In the genomic region with DNA sequence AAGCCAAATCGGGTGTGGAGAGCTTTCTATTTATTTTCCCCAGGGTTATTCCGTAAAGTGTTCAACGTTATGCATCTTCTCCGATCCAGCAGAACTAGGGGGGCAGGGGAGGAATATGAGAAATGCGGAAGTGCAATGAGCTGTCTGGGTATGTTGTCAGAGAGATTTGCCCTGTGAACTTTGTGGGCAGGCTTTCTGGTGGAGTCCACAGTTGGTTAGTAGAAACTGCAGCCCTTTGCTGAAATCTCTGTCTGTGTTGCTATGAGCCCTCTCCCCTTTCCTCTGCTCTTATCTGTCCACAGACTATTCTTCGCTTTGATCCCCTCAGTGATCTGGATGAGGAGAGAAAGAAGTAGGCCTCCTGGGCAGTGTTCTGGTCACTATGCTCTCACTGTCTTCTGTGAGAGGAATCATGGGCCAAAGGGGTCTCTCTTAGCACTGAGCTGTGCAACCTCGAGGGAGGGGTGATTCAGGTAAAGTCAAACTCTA, we compare ENCODE assay signal across 1 cellular context.
TF ChIP-seq lines count a peak whose summit lies in the region.

No MANE protein-coding gene starts in this region.

TF ChIP-seq in HepG2, 621 proteins besides CTCF, POLR2A, EP300 and RAD21 (continued from another document and continues in another):
- TF ChIP-seq, protein P1, sequence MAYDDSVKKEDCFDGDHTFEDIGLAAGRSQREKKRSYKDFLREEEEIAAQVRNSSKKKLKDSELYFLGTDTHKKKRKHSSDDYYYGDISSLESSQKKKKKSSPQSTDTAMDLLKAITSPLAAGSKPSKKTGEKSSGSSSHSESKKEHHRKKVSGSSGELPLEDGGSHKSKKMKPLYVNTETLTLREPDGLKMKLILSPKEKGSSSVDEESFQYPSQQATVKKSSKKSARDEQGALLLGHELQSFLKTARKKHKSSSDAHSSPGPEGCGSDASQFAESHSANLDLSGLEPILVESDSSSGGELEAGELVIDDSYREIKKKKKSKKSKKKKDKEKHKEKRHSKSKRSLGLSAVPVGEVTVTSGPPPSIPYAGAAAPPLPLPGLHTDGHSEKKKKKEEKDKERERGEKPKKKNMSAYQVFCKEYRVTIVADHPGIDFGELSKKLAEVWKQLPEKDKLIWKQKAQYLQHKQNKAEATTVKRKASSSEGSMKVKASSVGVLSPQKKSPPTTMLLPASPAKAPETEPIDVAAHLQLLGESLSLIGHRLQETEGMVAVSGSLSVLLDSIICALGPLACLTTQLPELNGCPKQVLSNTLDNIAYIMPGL (CRISPR knock-in tag; IDR thresholded peaks at IDR 0.05; ENCODE audit: borderline replicate concordance in 1 of 2, low read depth in 1 of 2), result peak; percentile 18 to 49; a peak in 2 of 4 replicates
- TF ChIP-seq NONO (IDR thresholded peaks at IDR 0.05) (no peak), NONO (CRISPR knock-in tag; conservative IDR thresholded peaks at IDR 0.05) (no peak), ZNF670 (CRISPR knock-in tag; IDR thresholded peaks at IDR 0.05; ENCODE audit: borderline replicate concordance) (peak; percentile 57; the same call in 1 of the 2 replicates), ZNF430 (CRISPR knock-in tag; IDR thresholded peaks at IDR 0.05) (0 out of 2 replicates have a peak, but pooled peaks have one; percentile 54), NAIF1 (CRISPR knock-in tag; IDR thresholded peaks at IDR 0.05; ENCODE audit: borderline replicate concordance) (no peak), MED8 (CRISPR knock-in tag; IDR thresholded peaks at IDR 0.05; ENCODE audit: insufficient replicate concordance) (peak; percentile 35), KDM4B (CRISPR knock-in tag; IDR thresholded peaks at IDR 0.05) (no peak), ZNF616 (CRISPR knock-in tag; IDR thresholded peaks at IDR 0.05; ENCODE audit: low read depth) (no peak), MEIS1 (CRISPR knock-in tag; IDR thresholded peaks at IDR 0.05; ENCODE audit: borderline replicate concordance) (0 out of 2 replicates have a peak, but pooled peaks have one; percentile 71), ZNF556 (CRISPR knock-in tag; IDR thresholded peaks at IDR 0.05; ENCODE audit: borderline replicate concordance) (peak; percentile 88), PAWR (CRISPR knock-in tag; IDR thresholded peaks at IDR 0.05; ENCODE audit: borderline replicate concordance) (0 out of 2 replicates have a peak, but pooled peaks have one; percentile 49), SNRNP70 (IDR thresholded peaks at IDR 0.05; ENCODE audit: low read depth, low read length) (no peak), ELF1 (CRISPR knock-in tag; IDR thresholded peaks at IDR 0.05) (peak; percentile 98), DMAP1 (CRISPR knock-in tag; IDR thresholded peaks at IDR 0.05) (no peak), HOXA3 (CRISPR knock-in tag; IDR thresholded peaks at IDR 0.05) (peak; percentile 42; the same call in 1 of the 2 replicates), ZNF383 (CRISPR knock-in tag; IDR thresholded peaks at IDR 0.05; ENCODE audit: borderline replicate concordance) (no peak), HNF4A (CRISPR knock-in tag; IDR thresholded peaks at IDR 0.05) (peak; percentile 79), SAFB2 (CRISPR knock-in tag; IDR thresholded peaks at IDR 0.05; ENCODE audit: borderline replicate concordance, low read depth) (no peak), SP2 (CRISPR knock-in tag; IDR thresholded peaks at IDR 0.05) (no peak), MIER3 (CRISPR knock-in tag; IDR thresholded peaks at IDR 0.05; ENCODE audit: borderline replicate concordance) (peak; percentile 48; the same call in 1 of the 2 replicates), ERF (CRISPR knock-in tag; IDR thresholded peaks at IDR 0.05) (peak; percentile 65; the same call in 1 of the 2 replicates), FLYWCH1 (CRISPR knock-in tag; IDR thresholded peaks at IDR 0.05) (no peak), ZNF510 (CRISPR knock-in tag; IDR thresholded peaks at IDR 0.05; ENCODE audit: low read depth) (0 out of 2 replicates have a peak, but pooled peaks have one; percentile 70), ZSCAN31 (CRISPR knock-in tag; IDR thresholded peaks at IDR 0.05; ENCODE audit: low read depth) (no peak), CBX2 (IDR thresholded peaks at IDR 0.05; ENCODE audit: low read depth, low read length) (no peak), CBX2 (CRISPR knock-in tag; IDR thresholded peaks at IDR 0.05; ENCODE audit: low read depth) (no peak), ZBTB7B (CRISPR knock-in tag; IDR thresholded peaks at IDR 0.05) (no peak; the same call in 1 of the 2 replicates), KLF11 (CRISPR knock-in tag; IDR thresholded peaks at IDR 0.05) (peak; percentile 35; the same call in 1 of the 2 replicates)
- TF ChIP-seq, protein P2, sequence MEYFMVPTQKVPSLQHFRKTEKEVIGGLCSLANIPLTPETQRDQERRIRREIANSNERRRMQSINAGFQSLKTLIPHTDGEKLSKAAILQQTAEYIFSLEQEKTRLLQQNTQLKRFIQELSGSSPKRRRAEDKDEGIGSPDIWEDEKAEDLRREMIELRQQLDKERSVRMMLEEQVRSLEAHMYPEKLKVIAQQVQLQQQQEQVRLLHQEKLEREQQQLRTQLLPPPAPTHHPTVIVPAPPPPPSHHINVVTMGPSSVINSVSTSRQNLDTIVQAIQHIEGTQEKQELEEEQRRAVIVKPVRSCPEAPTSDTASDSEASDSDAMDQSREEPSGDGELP (IDR thresholded peaks at IDR 0.05; ENCODE audit: borderline replicate concordance, low read depth), result 0 out of 2 replicates have a peak, but pooled peaks have one; percentile 24
- TF ChIP-seq, protein P3, sequence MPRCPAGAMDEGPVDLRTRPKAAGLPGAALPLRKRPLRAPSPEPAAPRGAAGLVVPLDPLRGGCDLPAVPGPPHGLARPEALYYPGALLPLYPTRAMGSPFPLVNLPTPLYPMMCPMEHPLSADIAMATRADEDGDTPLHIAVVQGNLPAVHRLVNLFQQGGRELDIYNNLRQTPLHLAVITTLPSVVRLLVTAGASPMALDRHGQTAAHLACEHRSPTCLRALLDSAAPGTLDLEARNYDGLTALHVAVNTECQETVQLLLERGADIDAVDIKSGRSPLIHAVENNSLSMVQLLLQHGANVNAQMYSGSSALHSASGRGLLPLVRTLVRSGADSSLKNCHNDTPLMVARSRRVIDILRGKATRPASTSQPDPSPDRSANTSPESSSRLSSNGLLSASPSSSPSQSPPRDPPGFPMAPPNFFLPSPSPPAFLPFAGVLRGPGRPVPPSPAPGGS (CRISPR knock-in tag; IDR thresholded peaks at IDR 0.05), result 0 out of 2 replicates have a peak, but pooled peaks have one; percentile 34
- TF ChIP-seq, protein P4, sequence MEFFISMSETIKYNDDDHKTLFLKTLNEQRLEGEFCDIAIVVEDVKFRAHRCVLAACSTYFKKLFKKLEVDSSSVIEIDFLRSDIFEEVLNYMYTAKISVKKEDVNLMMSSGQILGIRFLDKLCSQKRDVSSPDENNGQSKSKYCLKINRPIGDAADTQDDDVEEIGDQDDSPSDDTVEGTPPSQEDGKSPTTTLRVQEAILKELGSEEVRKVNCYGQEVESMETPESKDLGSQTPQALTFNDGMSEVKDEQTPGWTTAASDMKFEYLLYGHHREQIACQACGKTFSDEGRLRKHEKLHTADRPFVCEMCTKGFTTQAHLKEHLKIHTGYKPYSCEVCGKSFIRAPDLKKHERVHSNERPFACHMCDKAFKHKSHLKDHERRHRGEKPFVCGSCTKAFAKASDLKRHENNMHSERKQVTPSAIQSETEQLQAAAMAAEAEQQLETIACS (CRISPR knock-in tag; IDR thresholded peaks at IDR 0.05), result no peak
- TF ChIP-seq, protein P5, sequence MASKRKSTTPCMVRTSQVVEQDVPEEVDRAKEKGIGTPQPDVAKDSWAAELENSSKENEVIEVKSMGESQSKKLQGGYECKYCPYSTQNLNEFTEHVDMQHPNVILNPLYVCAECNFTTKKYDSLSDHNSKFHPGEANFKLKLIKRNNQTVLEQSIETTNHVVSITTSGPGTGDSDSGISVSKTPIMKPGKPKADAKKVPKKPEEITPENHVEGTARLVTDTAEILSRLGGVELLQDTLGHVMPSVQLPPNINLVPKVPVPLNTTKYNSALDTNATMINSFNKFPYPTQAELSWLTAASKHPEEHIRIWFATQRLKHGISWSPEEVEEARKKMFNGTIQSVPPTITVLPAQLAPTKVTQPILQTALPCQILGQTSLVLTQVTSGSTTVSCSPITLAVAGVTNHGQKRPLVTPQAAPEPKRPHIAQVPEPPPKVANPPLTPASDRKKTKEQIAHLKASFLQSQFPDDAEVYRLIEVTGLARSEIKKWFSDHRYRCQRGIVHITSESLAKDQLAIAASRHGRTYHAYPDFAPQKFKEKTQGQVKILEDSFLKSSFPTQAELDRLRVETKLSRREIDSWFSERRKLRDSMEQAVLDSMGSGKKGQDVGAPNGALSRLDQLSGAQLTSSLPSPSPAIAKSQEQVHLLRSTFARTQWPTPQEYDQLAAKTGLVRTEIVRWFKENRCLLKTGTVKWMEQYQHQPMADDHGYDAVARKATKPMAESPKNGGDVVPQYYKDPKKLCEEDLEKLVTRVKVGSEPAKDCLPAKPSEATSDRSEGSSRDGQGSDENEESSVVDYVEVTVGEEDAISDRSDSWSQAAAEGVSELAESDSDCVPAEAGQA (IDR thresholded peaks at IDR 0.05; ENCODE audit: low read depth), result no peak
- TF ChIP-seq, protein P5 (CRISPR knock-in tag; IDR thresholded peaks at IDR 0.05; ENCODE audit: borderline replicate concordance), result 0 out of 2 replicates have a peak, but pooled peaks have one; percentile 8
- TF ChIP-seq, protein P6, sequence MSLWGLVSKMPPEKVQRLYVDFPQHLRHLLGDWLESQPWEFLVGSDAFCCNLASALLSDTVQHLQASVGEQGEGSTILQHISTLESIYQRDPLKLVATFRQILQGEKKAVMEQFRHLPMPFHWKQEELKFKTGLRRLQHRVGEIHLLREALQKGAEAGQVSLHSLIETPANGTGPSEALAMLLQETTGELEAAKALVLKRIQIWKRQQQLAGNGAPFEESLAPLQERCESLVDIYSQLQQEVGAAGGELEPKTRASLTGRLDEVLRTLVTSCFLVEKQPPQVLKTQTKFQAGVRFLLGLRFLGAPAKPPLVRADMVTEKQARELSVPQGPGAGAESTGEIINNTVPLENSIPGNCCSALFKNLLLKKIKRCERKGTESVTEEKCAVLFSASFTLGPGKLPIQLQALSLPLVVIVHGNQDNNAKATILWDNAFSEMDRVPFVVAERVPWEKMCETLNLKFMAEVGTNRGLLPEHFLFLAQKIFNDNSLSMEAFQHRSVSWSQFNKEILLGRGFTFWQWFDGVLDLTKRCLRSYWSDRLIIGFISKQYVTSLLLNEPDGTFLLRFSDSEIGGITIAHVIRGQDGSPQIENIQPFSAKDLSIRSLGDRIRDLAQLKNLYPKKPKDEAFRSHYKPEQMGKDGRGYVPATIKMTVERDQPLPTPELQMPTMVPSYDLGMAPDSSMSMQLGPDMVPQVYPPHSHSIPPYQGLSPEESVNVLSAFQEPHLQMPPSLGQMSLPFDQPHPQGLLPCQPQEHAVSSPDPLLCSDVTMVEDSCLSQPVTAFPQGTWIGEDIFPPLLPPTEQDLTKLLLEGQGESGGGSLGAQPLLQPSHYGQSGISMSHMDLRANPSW (CRISPR knock-in tag; IDR thresholded peaks at IDR 0.05; ENCODE audit: borderline replicate concordance), result 0 out of 2 replicates have a peak, but pooled peaks have one; percentile 62
- TF ChIP-seq, protein P7, sequence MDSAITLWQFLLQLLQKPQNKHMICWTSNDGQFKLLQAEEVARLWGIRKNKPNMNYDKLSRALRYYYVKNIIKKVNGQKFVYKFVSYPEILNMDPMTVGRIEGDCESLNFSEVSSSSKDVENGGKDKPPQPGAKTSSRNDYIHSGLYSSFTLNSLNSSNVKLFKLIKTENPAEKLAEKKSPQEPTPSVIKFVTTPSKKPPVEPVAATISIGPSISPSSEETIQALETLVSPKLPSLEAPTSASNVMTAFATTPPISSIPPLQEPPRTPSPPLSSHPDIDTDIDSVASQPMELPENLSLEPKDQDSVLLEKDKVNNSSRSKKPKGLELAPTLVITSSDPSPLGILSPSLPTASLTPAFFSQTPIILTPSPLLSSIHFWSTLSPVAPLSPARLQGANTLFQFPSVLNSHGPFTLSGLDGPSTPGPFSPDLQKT (CRISPR knock-in tag; IDR thresholded peaks at IDR 0.05; ENCODE audit: borderline replicate concordance), result no peak
- TF ChIP-seq, protein P8, sequence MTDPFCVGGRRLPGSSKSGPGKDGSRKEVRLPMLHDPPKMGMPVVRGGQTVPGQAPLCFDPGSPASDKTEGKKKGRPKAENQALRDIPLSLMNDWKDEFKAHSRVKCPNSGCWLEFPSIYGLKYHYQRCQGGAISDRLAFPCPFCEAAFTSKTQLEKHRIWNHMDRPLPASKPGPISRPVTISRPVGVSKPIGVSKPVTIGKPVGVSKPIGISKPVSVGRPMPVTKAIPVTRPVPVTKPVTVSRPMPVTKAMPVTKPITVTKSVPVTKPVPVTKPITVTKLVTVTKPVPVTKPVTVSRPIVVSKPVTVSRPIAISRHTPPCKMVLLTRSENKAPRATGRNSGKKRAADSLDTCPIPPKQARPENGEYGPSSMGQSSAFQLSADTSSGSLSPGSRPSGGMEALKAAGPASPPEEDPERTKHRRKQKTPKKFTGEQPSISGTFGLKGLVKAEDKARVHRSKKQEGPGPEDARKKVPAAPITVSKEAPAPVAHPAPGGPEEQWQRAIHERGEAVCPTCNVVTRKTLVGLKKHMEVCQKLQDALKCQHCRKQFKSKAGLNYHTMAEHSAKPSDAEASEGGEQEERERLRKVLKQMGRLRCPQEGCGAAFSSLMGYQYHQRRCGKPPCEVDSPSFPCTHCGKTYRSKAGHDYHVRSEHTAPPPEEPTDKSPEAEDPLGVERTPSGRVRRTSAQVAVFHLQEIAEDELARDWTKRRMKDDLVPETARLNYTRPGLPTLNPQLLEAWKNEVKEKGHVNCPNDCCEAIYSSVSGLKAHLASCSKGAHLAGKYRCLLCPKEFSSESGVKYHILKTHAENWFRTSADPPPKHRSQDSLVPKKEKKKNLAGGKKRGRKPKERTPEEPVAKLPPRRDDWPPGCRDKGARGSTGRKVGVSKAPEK (CRISPR knock-in tag; IDR thresholded peaks at IDR 0.05; ENCODE audit: borderline replicate concordance), result no peak
- TF ChIP-seq, protein P9, sequence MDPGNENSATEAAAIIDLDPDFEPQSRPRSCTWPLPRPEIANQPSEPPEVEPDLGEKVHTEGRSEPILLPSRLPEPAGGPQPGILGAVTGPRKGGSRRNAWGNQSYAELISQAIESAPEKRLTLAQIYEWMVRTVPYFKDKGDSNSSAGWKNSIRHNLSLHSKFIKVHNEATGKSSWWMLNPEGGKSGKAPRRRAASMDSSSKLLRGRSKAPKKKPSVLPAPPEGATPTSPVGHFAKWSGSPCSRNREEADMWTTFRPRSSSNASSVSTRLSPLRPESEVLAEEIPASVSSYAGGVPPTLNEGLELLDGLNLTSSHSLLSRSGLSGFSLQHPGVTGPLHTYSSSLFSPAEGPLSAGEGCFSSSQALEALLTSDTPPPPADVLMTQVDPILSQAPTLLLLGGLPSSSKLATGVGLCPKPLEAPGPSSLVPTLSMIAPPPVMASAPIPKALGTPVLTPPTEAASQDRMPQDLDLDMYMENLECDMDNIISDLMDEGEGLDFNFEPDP (CRISPR knock-in tag; conservative IDR thresholded peaks at IDR 0.05), result no peak
